20 cellular contexts compared by ENCODE assay signal in genomic region chr22:34278121-34278520, GRCh38.
DNase-seq lines count a peak whose midpoint lies in the region; ATAC-seq, FAIRE-seq and TF ChIP-seq lines count a peak whose summit lies in the region.
"Had no signal": no experiment of that assay in that cellular context is flagged by ENCODE, and none has a peak within 500 bp of the region (broad histone marks: within the 10 kb centered on the region; RNA-seq: fewer than 3 reads in every experiment).

No MANE protein-coding gene starts in this region.

- no peaks in the 10 kb centered on the region for H3K9me3 ChIP-seq in HepG2 (ENCODE audit: low read length)
- H3K9me3 ChIP-seq in right lobe of liver = no peaks in the 10 kb centered on the region
- H3K9me3 ChIP-seq: BLaER1 had no signal

- in situ Hi-C loops in HepG2 (cut with HindIII; ENCODE audit: extremely low pct_ligation_motif_present, low pct_unique_long_range_greater_than_20kb) = no loop called here

- no peaks in the 10 kb centered on the region for H3K79me2 ChIP-seq in HepG2 (ENCODE audit: insufficient read depth, low read length)

- H3K27me3 ChIP-seq in HepG2 (ENCODE audit: control insufficient read depth in 1 of 2, insufficient read depth in 2 of 2, low read length in 2 of 2) = no peaks in the 10 kb centered on the region
- no peaks in the 10 kb centered on the region for H3K27me3 ChIP-seq in right lobe of liver
- H3K27me3 ChIP-seq: BLaER1 had no signal

- H3K36me3 ChIP-seq in HepG2 (replicated peaks in 1 of 2; ENCODE audit: control insufficient read depth in 1 of 2, insufficient read depth in 2 of 2, low read length in 2 of 2) = no peaks in the 10 kb centered on the region
- H3K36me3 ChIP-seq in right lobe of liver = no peaks in the 10 kb centered on the region
- H3K36me3 ChIP-seq: BLaER1 had no signal

- ATAC-seq in HepG2 (no peak), right lobe of liver (no peak), HG03097 (IDR thresholded peaks at IDR 0.05; ENCODE audit: low FRiP score, unreplicated experiment) (no peak)
- ATAC-seq: GM23338 had no signal

- H3K27ac Mint-ChIP-seq in activated CD4-positive, alpha-beta T cell treated with anti-CD3 and anti-CD28 coated beads, Interleukin-2, amount 10 ng/mL, durations not matched to agents 24 days and 14 days = no peak overlapping the region
- H3K27ac Mint-ChIP-seq: CD14-positive monocyte; CD4-positive, alpha-beta memory T cell; GM23338 had no signal

- TF ChIP-seq EP300 in HepG2 (IDR thresholded peaks at IDR 0.05; ENCODE audit: low read depth in 2 of 2, low read length in 2 of 2) (no peak), HepG2 (CRISPR knock-in tag; IDR thresholded peaks at IDR 0.05; ENCODE audit: borderline replicate concordance) (no peak)

- CTCF ChIA-PET in HepG2 (lab: Yijun Ruan, JAX; ENCODE audit: low intra/inter-chr PET ratio, low total read pairs) = no interaction called here

- H3K27me3 Mint-ChIP-seq in activated CD4-positive, alpha-beta T cell treated with anti-CD3 and anti-CD28 coated beads, Interleukin-2, amount 10 ng/mL, durations not matched to agents 24 days and 14 days = no peaks in the 10 kb centered on the region
- H3K27me3 Mint-ChIP-seq: CD4-positive, alpha-beta memory T cell had no signal

- H3K4me1 ChIP-seq in HepG2 (ENCODE audit: insufficient read depth, low read length) (no peaks in the 10 kb centered on the region), right lobe of liver (no peaks in the 10 kb centered on the region)

- no peaks in the 10 kb centered on the region for H4K20me1 ChIP-seq in HepG2 (ENCODE audit: insufficient read depth, low read length)
- H4K20me1 ChIP-seq: BLaER1 had no signal

- no peak overlapping the region for H3K4me3 Mint-ChIP-seq in activated CD4-positive, alpha-beta T cell treated with anti-CD3 and anti-CD28 coated beads, Interleukin-2, amount 10 ng/mL, durations not matched to agents 24 days and 14 days
- H3K4me3 Mint-ChIP-seq: CD14-positive monocyte; CD4-positive, alpha-beta memory T cell; GM23338 had no signal

- FAIRE-seq in HepG2 (lab: Jason Lieb, UNC) = no peak
- FAIRE-seq: GM12892, GM18507, H54 had no signal

- H3K4me2 ChIP-seq in HepG2 (ENCODE audit: low read depth, low read length) = no peak overlapping the region
- H3K4me2 ChIP-seq: BLaER1, GM23338 had no signal

- peaks cover 3% of the 10 kb centered on the region for H3K9me3 Mint-ChIP-seq in activated CD4-positive, alpha-beta T cell treated with anti-CD3 and anti-CD28 coated beads, Interleukin-2, amount 10 ng/mL, durations not matched to agents 24 days and 14 days

- TF ChIP-seq POLR2A in HepG2 (IDR thresholded peaks at IDR 0.05; ENCODE audit: insufficient read depth in 1 of 2, low read depth in 2 of 2, low read length in 2 of 2) (no peak), right lobe of liver (IDR thresholded peaks at IDR 0.05) (no peak)

- 5% methylated on average over 1 of the region's 1 CpG for WGBS in HepG2 (ENCODE audit: low lambda C conversion rate)
- 50% methylated on average over 1 of the region's 1 CpG for WGBS in right lobe of liver (ENCODE audit: insufficient coverage, low coverage, low lambda C conversion rate, missing lambda C conversion rate)

- no peak overlapping the region for H3K9ac ChIP-seq in HepG2 (ENCODE audit: insufficient read depth, low read depth, low read length)
- H3K9ac ChIP-seq: BLaER1 had no signal

- H2AFZ ChIP-seq in HepG2 (ENCODE audit: low read length) = no peak overlapping the region
- H2AFZ ChIP-seq: GM23338 had no signal

- H3K4me1 Mint-ChIP-seq in activated CD4-positive, alpha-beta T cell treated with anti-CD3 and anti-CD28 coated beads, Interleukin-2, amount 10 ng/mL, durations not matched to agents 24 days and 14 days = no peaks in the 10 kb centered on the region
- H3K4me1 Mint-ChIP-seq: CD14-positive monocyte; CD4-positive, alpha-beta memory T cell had no signal

- H3K36me3 Mint-ChIP-seq in activated CD4-positive, alpha-beta T cell treated with anti-CD3 and anti-CD28 coated beads, Interleukin-2, amount 10 ng/mL, durations not matched to agents 24 days and 14 days (ENCODE audit: low read depth) = no peaks in the 10 kb centered on the region
- H3K36me3 Mint-ChIP-seq: CD14-positive monocyte; CD4-positive, alpha-beta memory T cell had no signal

- TF ChIP-seq CTCF in HepG2 (CRISPR knock-in tag; IDR thresholded peaks at IDR 0.05) (no peak), right lobe of liver (IDR thresholded peaks at IDR 0.05) (no peak)

- POLR2A ChIA-PET in HepG2 (lab: Yijun Ruan, JAX) = no interaction called here

- no peak overlapping the region for H3K4me3 ChIP-seq in HepG2 (replicated peaks in 1 of 3; ENCODE audit: insufficient read depth in 1 of 3, low read depth in 2 of 3, low read length in 3 of 3)
- H3K4me3 ChIP-seq in right lobe of liver = no peak overlapping the region
- H3K4me3 ChIP-seq: BLaER1, GM23338 had no signal

- intact Hi-C loops in activated CD4-positive, alpha-beta T cell treated with anti-CD3 and anti-CD28 coated beads, Interleukin-2, amount 10 ng/mL, durations not matched to agents 24 days and 14 days (cut with micrococcal nuclease) = no loop called here
- intact Hi-C loops in HepG2 (cut with micrococcal nuclease; ENCODE audit: unreplicated experiment) = no loop called here
- intact Hi-C loops in right lobe of liver (cut with DNase I) = no loop called here

- peak; percentile 6 for DNase-seq in activated CD4-positive, alpha-beta T cell treated with anti-CD3 and anti-CD28 coated beads, Interleukin-2, amount 10 ng/mL, durations not matched to agents 24 days and 14 days
- no peak for DNase-seq in activated CD4-positive, alpha-beta T cell treated with anti-CD3 and anti-CD28 coated beads for 48 hours
- no peak for DNase-seq in HepG2 (ENCODE audit: low spot score)
- no peak for DNase-seq in right lobe of liver
- DNase-seq in myocyte (ENCODE audit: low read depth) = peak; percentile 0
- DNase-seq in NCI-H345 treated with DMSO at 0.1 percent for 48 hours (lab: John Stamatoyannopoulos, UW; ENCODE audit: unreplicated experiment) = no peak
- DNase-seq: 8988T; CD4-positive, alpha-beta memory T cell; DMS153; DMS79; GDM1; HCEC 1CT had no signal

- no TSS peak for BruUV-seq in HepG2 (replicated peaks; lab: Mats Ljungman, UMichigan)

- TF ChIP-seq RAD21 in HepG2 (CRISPR knock-in tag; IDR thresholded peaks at IDR 0.05) = no peak

- H3K27ac ChIP-seq in HepG2 (ENCODE audit: extremely low read length, insufficient read depth, low read length) (no peak overlapping the region), right lobe of liver (no peak overlapping the region)
- H3K27ac ChIP-seq: BLaER1, HL-60 had no signal

TF ChIP-seq in HepG2, 621 proteins besides CTCF, POLR2A, EP300 and RAD21:
- TF ChIP-seq CEBPB (IDR thresholded peaks at IDR 0.05; ENCODE audit: borderline replicate concordance, low read depth, low read length) = 0 out of 2 replicates have a peak, but pooled peaks have one; percentile 3
- no peak for TF ChIP-seq ZFP90 (CRISPR knock-in tag; IDR thresholded peaks at IDR 0.05; ENCODE audit: borderline replicate concordance)

Comparison
In these comparisons a context has a peak if more than half of its experiments do, and no peak if none do; other contexts are left out.
1. DNase-seq: peak in activated CD4-positive, alpha-beta T cell treated with anti-CD3 and anti-CD28 coated beads, Interleukin-2, amount 10 ng/mL, durations not matched to agents 24 days and 14 days (single experiment) and myocyte (single experiment); none in activated CD4-positive, alpha-beta T cell treated with anti-CD3 and anti-CD28 coated beads for 48 hours (single experiment), HepG2 (single experiment), right lobe of liver (0 of 3) and NCI-H345 treated with DMSO at 0.1 percent for 48 hours (single experiment).